Comparison of ENCODE assay signal across 12 cellular contexts in genomic region chr9:123742009-123742767, GRCh38.
DNase-seq lines count a peak whose midpoint lies in the region; ATAC-seq, FAIRE-seq and TF ChIP-seq lines count a peak whose summit lies in the region.
"Had no signal": no experiment of that assay in that cellular context is flagged by ENCODE, and none has a peak within 500 bp of the region (broad histone marks: within the 10 kb centered on the region; RNA-seq: fewer than 3 reads in every experiment).

No MANE protein-coding gene starts in this region.

- in situ Hi-C loops in HepG2 (cut with HindIII; ENCODE audit: extremely low pct_ligation_motif_present, low pct_unique_long_range_greater_than_20kb) = no loop called here
- in situ Hi-C loops in brain microvascular endothelial cell (cut with HindIII; ENCODE audit: low pct_ligation_motif_present, low sequenced_read_pairs) = no loop called here

- no peak for TF ChIP-seq RAD21 in HepG2 (CRISPR knock-in tag; IDR thresholded peaks at IDR 0.05)

- H3K4me1 ChIP-seq in HepG2 (ENCODE audit: insufficient read depth, low read length) (peaks cover 67% of the 10 kb centered on the region), smooth muscle cell (ENCODE audit: low read depth) (peaks cover 11% of the 10 kb centered on the region)

- H3K27ac ChIP-seq in HepG2 (ENCODE audit: extremely low read length, insufficient read depth, low read length) (peak overlapping the region; percentile 81), smooth muscle cell (ENCODE audit: low read depth) (no peak overlapping the region), brain microvascular endothelial cell (no peak overlapping the region)

- POLR2A ChIA-PET in HepG2 (lab: Yijun Ruan, JAX) = interaction anchor here (0.6 to 1.2 kb wide), 5 partner anchors 20 to 188 kb away, joined by 3 to 5 read pairs (median 3); partner anchors contain the start of gene DENND1A

- H3F3A ChIP-seq in smooth muscle cell (ENCODE audit: low read depth) = no peaks in the 10 kb centered on the region

- intact Hi-C loops in HepG2 (cut with micrococcal nuclease; ENCODE audit: unreplicated experiment) = loop anchor here (1.0 to 10.0 kb wide), 2 partner anchors 64 to 183 kb away; no protein-coding TSS in a partner anchor

- WGBS in HepG2 (ENCODE audit: low lambda C conversion rate) = 0% methylated on average over 7 of the region's 7 CpGs
- WGBS in smooth muscle cell (ENCODE audit: low lambda C conversion rate) = 61% methylated on average over 7 of the region's 7 CpGs

- H3K36me3 ChIP-seq in HepG2 (replicated peaks in 1 of 2; ENCODE audit: control insufficient read depth in 1 of 2, insufficient read depth in 2 of 2, low read length in 2 of 2) (no peaks in the 10 kb centered on the region), smooth muscle cell (ENCODE audit: low read depth) (no peaks in the 10 kb centered on the region), brain microvascular endothelial cell (replicated peaks) (no peaks in the 10 kb centered on the region)

- peak overlapping the region; percentile 59 for H3K9ac ChIP-seq in HepG2 (ENCODE audit: insufficient read depth, low read depth, low read length)
- no peak overlapping the region for H3K9ac ChIP-seq in smooth muscle cell (ENCODE audit: low read depth)
- H3K9ac ChIP-seq: SK-N-SH had no signal

- H4K20me1 ChIP-seq in HepG2 (ENCODE audit: insufficient read depth, low read length) (no peaks in the 10 kb centered on the region), smooth muscle cell (ENCODE audit: low read depth) (peaks cover 20% of the 10 kb centered on the region)

- H3K4me2 ChIP-seq in HepG2 (ENCODE audit: low read depth, low read length) (peak overlapping the region; percentile 74), smooth muscle cell (peak overlapping the region; percentile 27)
- H3K4me2 ChIP-seq: SK-N-SH had no signal

- no peaks in the 10 kb centered on the region for H3K27me3 ChIP-seq in HepG2 (ENCODE audit: control insufficient read depth in 1 of 2, insufficient read depth in 2 of 2, low read length in 2 of 2)
- no peaks in the 10 kb centered on the region for H3K27me3 ChIP-seq in smooth muscle cell (ENCODE audit: low read depth)
- no peaks in the 10 kb centered on the region for H3K27me3 ChIP-seq in brain microvascular endothelial cell (replicated peaks)

- no peaks in the 10 kb centered on the region for H3K79me2 ChIP-seq in HepG2 (ENCODE audit: insufficient read depth, low read length)
- no peaks in the 10 kb centered on the region for H3K79me2 ChIP-seq in smooth muscle cell (ENCODE audit: low read depth)

- peak; percentile 37 for DNase-seq in M059J (ENCODE audit: low read depth)
- peak; percentile 41 for DNase-seq in dermis blood vessel endothelial cell
- peak; percentile 91 for DNase-seq in HepG2 (ENCODE audit: low spot score)
- no peak for DNase-seq in smooth muscle cell (lab: John Stamatoyannopoulos, UW; ENCODE audit: unreplicated experiment)
- no peak for DNase-seq in brain microvascular endothelial cell
- no peak for DNase-seq in stimulated activated naive CD4-positive, alpha-beta T cell treated with Interleukin-2 at 50 U/mL for 16 hours (lab: John Stamatoyannopoulos, UW)
- DNase-seq: activated CD8-positive, alpha-beta memory T cell treated with anti-CD3 and anti-CD28 coated beads, Interleukin-2, amount 50 U/mL, for 4 hours; effector CD4-positive, alpha-beta T cell; NCI-H2171 treated with DMSO at 0.1 percent for 48 hours; SK-N-SH had no signal

- BruUV-seq in HepG2 (replicated peaks; lab: Mats Ljungman, UMichigan) = no TSS peak

- peak; percentile 52 for TF ChIP-seq CTCF in HepG2 (CRISPR knock-in tag; IDR thresholded peaks at IDR 0.05)
- no peak for TF ChIP-seq CTCF in smooth muscle cell (IDR thresholded peaks at IDR 0.05; ENCODE audit: borderline replicate concordance, insufficient read depth, poor library complexity, severe bottlenecking)
- no peak for TF ChIP-seq CTCF in brain microvascular endothelial cell (IDR thresholded peaks at IDR 0.05; ENCODE audit: low read depth, low read length, missing control alignments)

- FAIRE-seq in HepG2 (lab: Jason Lieb, UNC) = peak; percentile 77

- H3K4me3 ChIP-seq in HepG2 (replicated peaks in 1 of 3; ENCODE audit: insufficient read depth in 1 of 3, low read depth in 2 of 3, low read length in 3 of 3) (peak overlapping the region; percentile 31 to 59 (median 44)), smooth muscle cell (no peak overlapping the region), brain microvascular endothelial cell (ENCODE audit: low read depth, low read length) (no peak overlapping the region)

- TF ChIP-seq EP300 in HepG2 (IDR thresholded peaks at IDR 0.05; ENCODE audit: low read depth in 2 of 2, low read length in 2 of 2) (peak in 1 of 2 experiments; percentile 55; a peak in 1 of 4 replicates), HepG2 (CRISPR knock-in tag; IDR thresholded peaks at IDR 0.05; ENCODE audit: borderline replicate concordance) (no peak)

- peak; percentile 94 for ATAC-seq in HepG2
- no peak for ATAC-seq in HG03439 (IDR thresholded peaks at IDR 0.05; ENCODE audit: unreplicated experiment)
- no peak for ATAC-seq in GM21423 (IDR thresholded peaks at IDR 0.05; ENCODE audit: unreplicated experiment)

- TF ChIP-seq POLR2A in HepG2 (IDR thresholded peaks at IDR 0.05; ENCODE audit: insufficient read depth in 1 of 2, low read depth in 2 of 2, low read length in 2 of 2) = peak in 1 of 2 experiments; percentile 27; a peak in 1 of 4 replicates

- no peaks in the 10 kb centered on the region for H3K9me3 ChIP-seq in HepG2 (ENCODE audit: low read length)
- H3K9me3 ChIP-seq in smooth muscle cell (replicated peaks; ENCODE audit: low read depth) = no peaks in the 10 kb centered on the region
- H3K9me3 ChIP-seq: SK-N-SH had no signal

- CTCF ChIA-PET in HepG2 (lab: Yijun Ruan, JAX; ENCODE audit: low intra/inter-chr PET ratio, low total read pairs) = no interaction called here

- H2AFZ ChIP-seq in HepG2 (ENCODE audit: low read length) (no peak overlapping the region), smooth muscle cell (ENCODE audit: low read depth) (no peak overlapping the region)

TF ChIP-seq in HepG2, 621 proteins besides CTCF, POLR2A, EP300 and RAD21 (continues in another document):
- TF ChIP-seq FOXP1 (IDR thresholded peaks at IDR 0.05) (no peak), FOXP1 (CRISPR knock-in tag; IDR thresholded peaks at IDR 0.05) (peak; percentile 47), MAX (IDR thresholded peaks at IDR 0.05) (peak; percentile 30; the same call in 1 of the 2 replicates), ASH2L (IDR thresholded peaks at IDR 0.05; ENCODE audit: insufficient read length, low read depth, low read length) (peak; percentile 70), THRA (CRISPR knock-in tag; IDR thresholded peaks at IDR 0.05; ENCODE audit: borderline replicate concordance) (peak; percentile 41; the same call in 1 of the 2 replicates), ZNF276 (CRISPR knock-in tag; IDR thresholded peaks at IDR 0.05; ENCODE audit: low read depth) (0 out of 2 replicates have a peak, but pooled peaks have one; percentile 45), ZNF800 (CRISPR knock-in tag; IDR thresholded peaks at IDR 0.05) (0 out of 2 replicates have a peak, but pooled peaks have one; percentile 24), ZNF652 (CRISPR knock-in tag; IDR thresholded peaks at IDR 0.05; ENCODE audit: borderline replicate concordance, low read depth) (no peak), HDAC1 (CRISPR knock-in tag; IDR thresholded peaks at IDR 0.05) (peak; percentile 77), PHF21A (CRISPR knock-in tag; IDR thresholded peaks at IDR 0.05) (peak; percentile 73; the same call in 1 of the 2 replicates), ZNF143 (CRISPR knock-in tag; IDR thresholded peaks at IDR 0.05) (peak; percentile 27; the same call in 1 of the 2 replicates), NCOR1 (IDR thresholded peaks at IDR 0.05; ENCODE audit: borderline replicate concordance, low read length) (peak; percentile 38; the same call in 1 of the 2 replicates)

Comparison
In these comparisons a context has a peak if more than half of its experiments do, and no peak if none do; other contexts are left out.
1. DNase-seq: peak in M059J (single experiment), dermis blood vessel endothelial cell (single experiment) and HepG2 (single experiment); none in smooth muscle cell (single experiment), brain microvascular endothelial cell (single experiment) and stimulated activated naive CD4-positive, alpha-beta T cell treated with Interleukin-2 at 50 U/mL for 16 hours (single experiment).
2. H3K4me3 ChIP-seq: peak in HepG2 (3 of 3); none in smooth muscle cell (single experiment) and brain microvascular endothelial cell (single experiment).